1 cellular context compared by ENCODE assay signal in genomic region chr14:82806016-82806415, GRCh38.
TF ChIP-seq lines count a peak whose summit lies in the region.

No MANE protein-coding gene starts in this region.

TF ChIP-seq in GM23338, 12 proteins besides CTCF, POLR2A, EP300 and RAD21 (continued from another document):
- no peak for TF ChIP-seq ZNF462 (CRISPR knock-in tag; IDR thresholded peaks at IDR 0.05)
- TF ChIP-seq EZH2phosphoT487 (IDR thresholded peaks at IDR 0.05; ENCODE audit: unreplicated experiment): no peak
- no peak for TF ChIP-seq EZH2 (IDR thresholded peaks at IDR 0.05; ENCODE audit: low read depth, unreplicated experiment)
- TF ChIP-seq ZNF114 (CRISPR knock-in tag; IDR thresholded peaks at IDR 0.05): no peak
- no peak for TF ChIP-seq POLR2AphosphoS5 (IDR thresholded peaks at IDR 0.05; ENCODE audit: low read depth)
- TF ChIP-seq NANOG (IDR thresholded peaks at IDR 0.05; ENCODE audit: borderline replicate concordance): no peak
- TF ChIP-seq ETS1 (IDR thresholded peaks at IDR 0.05): no peak
